8 cellular contexts compared by ENCODE assay signal in the genomic region with DNA sequence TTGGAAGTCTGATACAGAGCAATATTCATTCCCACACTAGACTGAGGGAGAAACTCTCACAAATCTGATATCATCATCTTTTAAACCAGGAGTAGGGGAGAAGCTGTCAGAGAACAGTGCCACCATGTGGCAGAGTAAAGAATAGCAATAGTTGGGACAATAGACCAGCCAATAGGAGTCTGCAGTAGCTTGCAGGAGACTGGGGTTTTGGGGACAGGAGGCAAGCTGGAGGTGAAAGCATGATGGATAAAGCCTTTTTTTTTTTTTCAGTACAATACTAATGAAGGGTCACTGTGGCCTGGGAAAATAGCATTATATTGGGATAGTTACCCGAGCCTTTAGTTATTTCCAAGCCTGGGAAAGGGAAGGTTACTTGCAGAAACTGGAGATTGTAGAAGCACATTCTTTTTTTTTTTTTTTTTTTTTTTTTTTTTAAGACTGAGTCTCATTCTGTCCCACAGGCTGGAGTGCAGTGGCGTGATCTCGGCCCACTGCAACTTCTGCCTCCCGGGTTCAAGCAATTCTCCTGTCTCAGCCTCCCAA.
DNase-seq lines count a peak whose midpoint lies in the region; ATAC-seq, FAIRE-seq and TF ChIP-seq lines count a peak whose summit lies in the region.

No MANE protein-coding gene starts in this region.

- peak; percentile 64 to 85 (median 76) for TF ChIP-seq CTCF in body of pancreas (IDR thresholded peaks at IDR 0.05)

- no peaks in the 10 kb centered on the region for H3K4me1 ChIP-seq in body of pancreas

- DNase-seq in AG08395 (ENCODE audit: low spot score), result peak; percentile 90
- peak; percentile 93 for DNase-seq in NCI-H2029 treated with DMSO at 0.1 percent for 48 hours (lab: John Stamatoyannopoulos, UW)
- DNase-seq in body of pancreas, result peak; percentile 54 to 78 (median 62)
- peak; percentile 90 for DNase-seq in iPS-NIHi7 (ENCODE audit: extremely low spot score)
- DNase-seq in stimulated activated CD4-positive, alpha-beta T cell treated with anti-CD3 and anti-CD28 coated beads, Interleukin-1b, Interleukin-23, amount 100 ng/mL, for 1 hour (ENCODE audit: low read depth in 2 of 2), result peak; percentile 33 to 55

- intact Hi-C loops in body of pancreas (cut with DNase I), result no loop called here

- WGBS in body of pancreas, 2 donors, result 31 to 44% methylated on average over 4 of the region's 4 CpGs

- TF ChIP-seq POLR2A in body of pancreas (IDR thresholded peaks at IDR 0.05), result no peak

- H3K36me3 ChIP-seq in body of pancreas (replicated peaks in 1 of 2; ENCODE audit: insufficient read depth in 1 of 2, low read depth in 2 of 2), result no peaks in the 10 kb centered on the region

- no peaks in the 10 kb centered on the region for H3K9me3 ChIP-seq in body of pancreas

- H3K4me3 ChIP-seq in body of pancreas, result no peak overlapping the region

- ATAC-seq in GM18517 (IDR thresholded peaks at IDR 0.05; ENCODE audit: unreplicated experiment) (peak; percentile 99), HG03025 (IDR thresholded peaks at IDR 0.05; ENCODE audit: low FRiP score, unreplicated experiment) (peak; percentile 89), body of pancreas (peak; percentile 84)

- peak; percentile 53 for FAIRE-seq in TTC549 (lab: Jason Lieb, UNC)

- H3K27me3 ChIP-seq in body of pancreas, result peaks cover 0 to 6% of the 10 kb centered on the region in 2 donors

- no peak overlapping the region for H3K27ac ChIP-seq in body of pancreas
